ENCODE assay signal across 9 cellular contexts in genomic region chrX:1593286-1594271, GRCh38. TPM values are rescaled to one million over a fixed set of nuclear protein-coding genes. Genes with fewer than 3 reads are reported as not detected.
DNase-seq lines count a peak whose midpoint lies in the region; ATAC-seq and TF ChIP-seq lines count a peak whose summit lies in the region.
"Had no signal": no experiment of that assay in that cellular context is flagged by ENCODE, and none has a peak within 500 bp of the region (broad histone marks: within the 10 kb centered on the region; RNA-seq: fewer than 3 reads in every experiment).

No MANE protein-coding gene starts in this region.

- in situ Hi-C loops in brain microvascular endothelial cell (cut with HindIII; ENCODE audit: low pct_ligation_motif_present, low sequenced_read_pairs), result no loop called here

- H3K27me3 Mint-ChIP-seq in HFFc6 (ENCODE audit: insufficient read depth) (peaks cover 1% of the 10 kb centered on the region), mesothelial cell of epicardium (ENCODE audit: low read depth) (no peaks in the 10 kb centered on the region)

- peaks cover 9% of the 10 kb centered on the region for H3K36me3 Mint-ChIP-seq in HFFc6 (ENCODE audit: low read depth)
- H3K36me3 Mint-ChIP-seq in mesothelial cell of epicardium, result peaks cover 22% of the 10 kb centered on the region

- no peak for TF ChIP-seq CTCF in HFFc6 (IDR thresholded peaks at IDR 0.05)
- no peak for TF ChIP-seq CTCF in brain microvascular endothelial cell (IDR thresholded peaks at IDR 0.05; ENCODE audit: low read depth, low read length, missing control alignments)
- no peak for TF ChIP-seq CTCF in mesothelial cell of epicardium (IDR thresholded peaks at IDR 0.05; ENCODE audit: unreplicated experiment)

- peak; percentile 16 for DNase-seq in 8988T
- DNase-seq in HFFc6, result no peak
- DNase-seq in brain microvascular endothelial cell, result no peak
- DNase-seq in mesothelial cell of epicardium (ENCODE audit: low spot score in 2 of 2, unreplicated experiment in 2 of 2), result peak in 1 of 2 experiments; percentile 31
- DNase-seq in stimulated activated CD4-positive, alpha-beta T cell treated with anti-CD3 and anti-CD28 coated beads, Interleukin-12 subunit alpha, Interleukin-12 subunit beta, amount 100 ng/mL, for 4 hours, result no peak
- no peak for DNase-seq in NCI-H446 treated with DMSO at 0.1 percent for 48 hours (lab: John Stamatoyannopoulos, UW)
- no peak for DNase-seq in NCI-H2227 treated with DMSO at 0.1 percent for 48 hours (lab: John Stamatoyannopoulos, UW)
- DNase-seq: uterus had no signal

- H3K27ac Mint-ChIP-seq in HFFc6 (peak overlapping the region; percentile 95; the same call in 1 of the 2 replicates), mesothelial cell of epicardium (peak overlapping the region; percentile 91)

- no peaks in the 10 kb centered on the region for H3K9me3 Mint-ChIP-seq in HFFc6
- no peaks in the 10 kb centered on the region for H3K9me3 Mint-ChIP-seq in mesothelial cell of epicardium

- peaks cover 36% of the 10 kb centered on the region for H3K36me3 ChIP-seq in brain microvascular endothelial cell (replicated peaks)
- H3K36me3 ChIP-seq: uterus had no signal

- H3K4me1 Mint-ChIP-seq in HFFc6 (ENCODE audit: low read depth) (peaks cover 8% of the 10 kb centered on the region; the same call in 1 of the 2 replicates), mesothelial cell of epicardium (peaks cover 9% of the 10 kb centered on the region)

- H3K27me3 ChIP-seq in brain microvascular endothelial cell (replicated peaks), result no peaks in the 10 kb centered on the region
- H3K27me3 ChIP-seq: uterus had no signal

- peak overlapping the region; percentile 92 for H3K4me3 ChIP-seq in brain microvascular endothelial cell (ENCODE audit: low read depth, low read length)

- ATAC-seq in HG02642 (IDR thresholded peaks at IDR 0.05; ENCODE audit: poor library complexity, unreplicated experiment), result no peak

- H3K27ac ChIP-seq in brain microvascular endothelial cell, result no peak overlapping the region

- H3K4me3 Mint-ChIP-seq in HFFc6 (peak overlapping the region; percentile 95), mesothelial cell of epicardium (peak overlapping the region; percentile 93)

RNA-seq across cellular contexts. Expression of gene AKAP17A, which starts 2.2 kb away (rescaled TPM):
- 10 to 100 TPM; 21.4 to 24.6 (median 23.6) TPM for total RNA-seq in HFFc6 (2021; fragmentation: NEBNext Ultra II Directional; extraction: Animal tissue kit (Norgen Biotek cat#: 25700))
- 74.0 to 77.0 TPM (median 74.8 TPM) in 3 replicates for total RNA-seq in mesothelial cell of epicardium

RNA-seq across cellular contexts. Expression of gene ASMT, which starts 21.3 kb away (rescaled TPM):
- total RNA-seq in HFFc6 (2021; fragmentation: NEBNext Ultra II Directional; extraction: Animal tissue kit (Norgen Biotek cat#: 25700)), result under 1 TPM in 1 of 6 experiments, not detected in 5; 0.38 TPM
- 0.45 to 0.54 TPM (median 0.51 TPM) in 3 replicates for total RNA-seq in mesothelial cell of epicardium

RNA-seq across cellular contexts. Expression of gene P2RY8, which starts 56.6 kb away (rescaled TPM):
- total RNA-seq in HFFc6 (2021; fragmentation: NEBNext Ultra II Directional; extraction: Animal tissue kit (Norgen Biotek cat#: 25700)), result not detected
- total RNA-seq in mesothelial cell of epicardium, result not detected in 3 replicates
